19 cellular contexts compared by ENCODE assay signal in the genomic region with DNA sequence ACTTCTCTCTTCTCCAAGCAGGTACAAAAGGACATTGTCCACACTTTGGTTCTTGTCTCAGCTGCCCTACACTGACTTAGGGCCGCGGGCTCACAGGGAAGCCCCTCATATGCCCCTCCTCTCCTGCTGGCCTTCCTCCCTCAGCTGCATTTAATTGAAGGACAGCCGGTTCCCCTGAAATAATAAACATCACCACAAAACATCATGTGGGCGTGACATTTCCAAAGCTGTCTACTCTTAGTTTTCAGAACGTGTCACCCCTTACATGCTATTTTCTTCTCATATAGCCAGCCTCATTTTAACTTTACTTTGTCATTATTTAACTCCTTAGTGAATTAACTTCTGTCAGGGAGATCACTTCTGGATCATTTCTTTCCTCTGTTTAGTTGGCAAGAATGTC.
DNase-seq lines count a peak whose midpoint lies in the region; ATAC-seq, FAIRE-seq and TF ChIP-seq lines count a peak whose summit lies in the region.
"Had no signal": no experiment of that assay in that cellular context is flagged by ENCODE, and none has a peak within 500 bp of the region (broad histone marks: within the 10 kb centered on the region; RNA-seq: fewer than 3 reads in every experiment).

No MANE protein-coding gene starts in this region.

- no peak for TF ChIP-seq CTCF in Caco-2 (IDR thresholded peaks at IDR 0.05; ENCODE audit: insufficient read depth in 1 of 2, low read depth in 1 of 2, low read length in 1 of 2, severe bottlenecking in 1 of 2, unreplicated experiment in 1 of 2)
- TF ChIP-seq CTCF in endodermal cell (conservative IDR thresholded peaks at IDR 0.05), result no peak

- H3K4me3 Mint-ChIP-seq in Caco-2 (ENCODE audit: unreplicated experiment) (no peak overlapping the region), endodermal cell (no peak overlapping the region)
- H3K4me3 Mint-ChIP-seq in activated T-helper 17 cell treated with anti-CD3 and anti-CD28 coated beads, Interleukin-2, amount 50 U/mL, for 72 hours, result no peak overlapping the region
- H3K4me3 Mint-ChIP-seq in stimulated activated memory B cell treated with anti-CD40 and anti-IgM and Interleukin-4, amounts not matched to agents 10 μg/mL and 1 μg/mL and 100 μg/mL, for 72 hours, result no peak overlapping the region
- H3K4me3 Mint-ChIP-seq: CD4-positive, alpha-beta memory T cell had no signal

- peak overlapping the region; percentile 7 for H3K27ac ChIP-seq in endodermal cell (ENCODE audit: low read depth, low read length)
- H3K27ac ChIP-seq: BLaER1 had no signal

- no peak overlapping the region for H3K4me3 ChIP-seq in Caco-2 (ENCODE audit: low read depth, low read length)
- no peak overlapping the region for H3K4me3 ChIP-seq in endodermal cell (ENCODE audit: low read length)
- H3K4me3 ChIP-seq: BLaER1 had no signal

- H3K27me3 ChIP-seq in Caco-2 (replicated peaks; ENCODE audit: control insufficient read depth, insufficient read depth, low read length) (no peaks in the 10 kb centered on the region), endodermal cell (ENCODE audit: control insufficient read depth, insufficient read depth, low read length, poor library complexity, severe bottlenecking) (no peaks in the 10 kb centered on the region)
- H3K27me3 ChIP-seq: BLaER1 had no signal

- BruUV-seq in Caco-2 (replicated peaks; lab: Mats Ljungman, UMichigan), result no TSS peak

- H3K9me3 Mint-ChIP-seq in Caco-2 (ENCODE audit: unreplicated experiment) (no peaks in the 10 kb centered on the region), endodermal cell (no peaks in the 10 kb centered on the region)
- no peaks in the 10 kb centered on the region for H3K9me3 Mint-ChIP-seq in activated T-helper 17 cell treated with anti-CD3 and anti-CD28 coated beads, Interleukin-2, amount 50 U/mL, for 72 hours
- H3K9me3 Mint-ChIP-seq in stimulated activated memory B cell treated with anti-CD40 and anti-IgM and Interleukin-4, amounts not matched to agents 10 μg/mL and 1 μg/mL and 100 μg/mL, for 72 hours, result no peaks in the 10 kb centered on the region
- H3K9me3 Mint-ChIP-seq: CD4-positive, alpha-beta memory T cell had no signal

- no peak overlapping the region for H3K9ac ChIP-seq in endodermal cell (ENCODE audit: extremely low read depth, low read length, poor library complexity, severe bottlenecking)
- H3K9ac ChIP-seq: BLaER1 had no signal

- H3K9me3 ChIP-seq in Caco-2 (no peaks in the 10 kb centered on the region), endodermal cell (ENCODE audit: control insufficient read depth, low read length) (no peaks in the 10 kb centered on the region)
- H3K9me3 ChIP-seq: BLaER1 had no signal

- H3K4me1 ChIP-seq in Caco-2 (peaks cover 6% of the 10 kb centered on the region; the same call in 1 of the 2 replicates), endodermal cell (ENCODE audit: control insufficient read depth, insufficient read depth, low read length) (no peaks in the 10 kb centered on the region)

- ATAC-seq in activated T-helper 17 cell treated with anti-CD3 and anti-CD28 coated beads, Interleukin-2, amount 50 U/mL, for 72 hours (replicated peaks), result no peak
- no peak for ATAC-seq in stimulated activated memory B cell treated with anti-CD40 and anti-IgM and Interleukin-4, amounts not matched to agents 10 μg/mL and 1 μg/mL and 100 μg/mL, for 72 hours
- ATAC-seq in HG02885 (IDR thresholded peaks at IDR 0.05; ENCODE audit: poor library complexity, unreplicated experiment) (no peak), GM21576 (IDR thresholded peaks at IDR 0.05; ENCODE audit: unreplicated experiment) (no peak)
- ATAC-seq: HepG2 had no signal

- DNase-seq in Caco-2 (no peak), endodermal cell (no peak), H54 (ENCODE audit: insufficient read length, low spot score) (no peak)
- DNase-seq: Calu3; CD4-positive, alpha-beta memory T cell; GF-D8; GOT3; KBM-7; NCI-H1105; NCI-H1694; NK-92 treated with Interleukin-12 subunit alpha and Interleukin-12 subunit beta, amount 100 ng/mL, for 24 hours; SHP77 had no signal

- H3K27ac Mint-ChIP-seq in Caco-2 (ENCODE audit: unreplicated experiment) (peak overlapping the region; percentile 20), endodermal cell (no peak overlapping the region)
- H3K27ac Mint-ChIP-seq in activated T-helper 17 cell treated with anti-CD3 and anti-CD28 coated beads, Interleukin-2, amount 50 U/mL, for 72 hours, result peak overlapping the region; percentile 62
- peak overlapping the region; percentile 9 for H3K27ac Mint-ChIP-seq in stimulated activated memory B cell treated with anti-CD40 and anti-IgM and Interleukin-4, amounts not matched to agents 10 μg/mL and 1 μg/mL and 100 μg/mL, for 72 hours

- no peak for FAIRE-seq in H54 (lab: Jason Lieb, UNC)
- FAIRE-seq: HepG2, RCC 7860 had no signal

- H3K4me1 Mint-ChIP-seq in Caco-2 (ENCODE audit: low read depth, unreplicated experiment) (peaks cover 7% of the 10 kb centered on the region), endodermal cell (no peaks in the 10 kb centered on the region)
- H3K4me1 Mint-ChIP-seq in activated T-helper 17 cell treated with anti-CD3 and anti-CD28 coated beads, Interleukin-2, amount 50 U/mL, for 72 hours, result peaks cover 4% of the 10 kb centered on the region
- H3K4me1 Mint-ChIP-seq in stimulated activated memory B cell treated with anti-CD40 and anti-IgM and Interleukin-4, amounts not matched to agents 10 μg/mL and 1 μg/mL and 100 μg/mL, for 72 hours, result peaks cover 13% of the 10 kb centered on the region

- H3K36me3 Mint-ChIP-seq in Caco-2 (ENCODE audit: insufficient read depth, unreplicated experiment), result peaks cover 30% of the 10 kb centered on the region
- no peaks in the 10 kb centered on the region for H3K36me3 Mint-ChIP-seq in activated T-helper 17 cell treated with anti-CD3 and anti-CD28 coated beads, Interleukin-2, amount 50 U/mL, for 72 hours (ENCODE audit: low read depth)
- no peaks in the 10 kb centered on the region for H3K36me3 Mint-ChIP-seq in endodermal cell (ENCODE audit: low read depth)
- H3K36me3 Mint-ChIP-seq in stimulated activated memory B cell treated with anti-CD40 and anti-IgM and Interleukin-4, amounts not matched to agents 10 μg/mL and 1 μg/mL and 100 μg/mL, for 72 hours, result no peaks in the 10 kb centered on the region
- H3K36me3 Mint-ChIP-seq: CD4-positive, alpha-beta memory T cell had no signal

- 76 to 87% methylated on average over 5 of the region's 5 CpGs for WGBS in endodermal cell (ENCODE audit: insufficient coverage in 1 of 2, insufficient read length in 1 of 2), 2 experiments

- POLR2A ChIA-PET in Caco-2 (lab: Charles Lee), result no interaction called here

- intact Hi-C loops in Caco-2 (cut with micrococcal nuclease; ENCODE audit: unreplicated experiment), result no loop called here

- TF ChIP-seq POLR2A in H54 (IDR thresholded peaks at IDR 0.05; ENCODE audit: low read depth, low read length), result no peak

- H3K36me3 ChIP-seq in Caco-2 (ENCODE audit: control insufficient read depth, insufficient read depth, low read length) (no peaks in the 10 kb centered on the region), endodermal cell (ENCODE audit: control insufficient read depth, insufficient read depth, low read length) (no peaks in the 10 kb centered on the region)

- CTCF ChIA-PET in Caco-2 (lab: Charles Lee), result interaction anchor here (0.9 to 1.2 kb wide), 2 partner anchors 18 to 325 kb away, joined by 3 read pairs; no protein-coding TSS in a partner anchor

- no peaks in the 10 kb centered on the region for H3K27me3 Mint-ChIP-seq in Caco-2 (ENCODE audit: insufficient read depth, unreplicated experiment)
- H3K27me3 Mint-ChIP-seq in activated T-helper 17 cell treated with anti-CD3 and anti-CD28 coated beads, Interleukin-2, amount 50 U/mL, for 72 hours, result no peaks in the 10 kb centered on the region
- H3K27me3 Mint-ChIP-seq in endodermal cell (ENCODE audit: insufficient read depth), result peaks cover 4% of the 10 kb centered on the region
- peaks cover 20% of the 10 kb centered on the region for H3K27me3 Mint-ChIP-seq in stimulated activated memory B cell treated with anti-CD40 and anti-IgM and Interleukin-4, amounts not matched to agents 10 μg/mL and 1 μg/mL and 100 μg/mL, for 72 hours
